1 cellular context compared by ENCODE assay signal in the genomic region with DNA sequence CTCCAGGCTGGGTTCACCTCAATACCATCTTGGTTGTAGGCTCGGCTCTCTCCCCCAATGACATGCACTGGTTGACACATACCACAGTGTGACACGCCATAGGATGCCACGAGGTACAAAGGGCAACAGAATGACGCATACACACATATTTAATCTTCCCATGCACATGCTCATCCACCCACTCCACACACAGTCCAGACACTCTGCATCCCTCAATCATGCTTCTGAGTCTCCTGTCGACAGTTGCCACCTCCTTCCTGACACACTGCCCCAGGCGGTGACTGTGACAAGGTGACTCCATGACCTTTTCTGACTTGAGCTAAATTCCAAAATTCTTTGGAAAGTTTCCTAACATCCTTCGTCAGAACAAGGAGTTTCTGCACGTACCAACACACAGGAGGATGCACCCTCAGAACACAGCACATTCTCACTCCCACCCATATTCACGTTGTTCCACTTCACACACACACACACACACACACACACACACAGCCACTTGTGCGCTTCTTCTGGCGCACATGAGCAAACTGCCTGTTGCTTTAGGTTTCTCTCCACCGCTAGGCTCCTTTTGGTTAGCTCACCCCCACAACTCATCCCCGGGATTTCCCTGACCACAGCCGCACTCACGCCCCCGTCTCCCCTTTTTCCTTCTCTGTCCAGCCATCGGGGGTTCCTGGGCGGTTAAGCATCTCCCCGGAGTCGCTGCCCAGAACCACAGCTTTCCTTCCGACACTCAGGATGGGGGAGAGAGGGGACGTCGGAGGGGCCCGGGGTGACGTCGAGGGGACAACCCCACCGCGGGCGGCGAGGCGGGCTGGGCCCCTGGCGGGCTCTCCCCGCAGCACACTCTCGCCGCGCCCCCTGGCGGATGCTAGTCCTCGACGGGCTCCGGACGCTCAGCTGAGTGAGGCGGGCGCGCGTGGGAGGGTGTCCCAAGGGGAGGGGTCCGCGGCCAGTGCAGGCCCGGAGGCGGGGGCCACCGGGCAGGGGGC.
A peak's percentile ranks its signal among the peaks of the same experiment; 100 is the strongest.
TF ChIP-seq lines count a peak whose summit lies in the region.

No MANE protein-coding gene starts in this region.

TF ChIP-seq in K562, 482 proteins besides CTCF, POLR2A, EP300 and RAD21 (continues in another document):
- TF ChIP-seq ZFP36 (IDR thresholded peaks at IDR 0.05; ENCODE audit: low read depth, low read length, partially characterized antibody), result no peak
- TF ChIP-seq, protein P1, sequence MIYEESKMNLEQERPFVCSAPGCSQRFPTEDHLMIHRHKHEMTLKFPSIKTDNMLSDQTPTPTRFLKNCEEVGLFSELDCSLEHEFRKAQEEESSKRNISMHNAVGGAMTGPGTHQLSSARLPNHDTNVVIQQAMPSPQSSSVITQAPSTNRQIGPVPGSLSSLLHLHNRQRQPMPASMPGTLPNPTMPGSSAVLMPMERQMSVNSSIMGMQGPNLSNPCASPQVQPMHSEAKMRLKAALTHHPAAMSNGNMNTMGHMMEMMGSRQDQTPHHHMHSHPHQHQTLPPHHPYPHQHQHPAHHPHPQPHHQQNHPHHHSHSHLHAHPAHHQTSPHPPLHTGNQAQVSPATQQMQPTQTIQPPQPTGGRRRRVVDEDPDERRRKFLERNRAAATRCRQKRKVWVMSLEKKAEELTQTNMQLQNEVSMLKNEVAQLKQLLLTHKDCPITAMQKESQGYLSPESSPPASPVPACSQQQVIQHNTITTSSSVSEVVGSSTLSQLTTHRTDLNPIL (CRISPR knock-in tag; IDR thresholded peaks at IDR 0.05), result no peak
- TF ChIP-seq CBFA2T2 (conservative IDR thresholded peaks at IDR 0.05), result peak; percentile 37
- TF ChIP-seq ZBTB1 (CRISPR knock-in tag; IDR thresholded peaks at IDR 0.05; ENCODE audit: borderline replicate concordance, low read depth), result no peak
- TF ChIP-seq RB1 (IDR thresholded peaks at IDR 0.05; ENCODE audit: low read depth), result peak; percentile 77
- TF ChIP-seq BCOR (IDR thresholded peaks at IDR 0.05), result no peak
- no peak for TF ChIP-seq TEAD1 (CRISPR knock-in tag; IDR thresholded peaks at IDR 0.05)
- TF ChIP-seq SAFB2 (IDR thresholded peaks at IDR 0.05; ENCODE audit: borderline replicate concordance, low read depth, low read length, severe bottlenecking), result no peak
- TF ChIP-seq CREM (IDR thresholded peaks at IDR 0.05; ENCODE audit: low read depth), result no peak
- TF ChIP-seq, protein P2, sequence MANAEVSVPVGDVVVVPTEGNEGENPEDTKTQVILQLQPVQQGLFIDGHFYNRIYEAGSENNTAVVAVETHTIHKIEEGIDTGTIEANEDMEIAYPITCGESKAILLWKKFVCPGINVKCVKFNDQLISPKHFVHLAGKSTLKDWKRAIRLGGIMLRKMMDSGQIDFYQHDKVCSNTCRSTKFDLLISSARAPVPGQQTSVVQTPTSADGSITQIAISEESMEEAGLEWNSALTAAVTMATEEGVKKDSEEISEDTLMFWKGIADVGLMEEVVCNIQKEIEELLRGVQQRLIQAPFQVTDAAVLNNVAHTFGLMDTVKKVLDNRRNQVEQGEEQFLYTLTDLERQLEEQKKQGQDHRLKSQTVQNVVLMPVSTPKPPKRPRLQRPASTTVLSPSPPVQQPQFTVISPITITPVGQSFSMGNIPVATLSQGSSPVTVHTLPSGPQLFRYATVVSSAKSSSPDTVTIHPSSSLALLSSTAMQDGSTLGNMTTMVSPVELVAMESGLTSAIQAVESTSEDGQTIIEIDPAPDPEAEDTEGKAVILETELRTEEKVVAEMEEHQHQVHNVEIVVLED (CRISPR knock-in tag; IDR thresholded peaks at IDR 0.05), result no peak
- TF ChIP-seq POLR2G (IDR thresholded peaks at IDR 0.05; ENCODE audit: low read depth, low read length), result no peak
- TF ChIP-seq, protein P3, sequence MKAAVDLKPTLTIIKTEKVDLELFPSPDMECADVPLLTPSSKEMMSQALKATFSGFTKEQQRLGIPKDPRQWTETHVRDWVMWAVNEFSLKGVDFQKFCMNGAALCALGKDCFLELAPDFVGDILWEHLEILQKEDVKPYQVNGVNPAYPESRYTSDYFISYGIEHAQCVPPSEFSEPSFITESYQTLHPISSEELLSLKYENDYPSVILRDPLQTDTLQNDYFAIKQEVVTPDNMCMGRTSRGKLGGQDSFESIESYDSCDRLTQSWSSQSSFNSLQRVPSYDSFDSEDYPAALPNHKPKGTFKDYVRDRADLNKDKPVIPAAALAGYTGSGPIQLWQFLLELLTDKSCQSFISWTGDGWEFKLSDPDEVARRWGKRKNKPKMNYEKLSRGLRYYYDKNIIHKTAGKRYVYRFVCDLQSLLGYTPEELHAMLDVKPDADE (conservative IDR thresholded peaks at IDR 0.05; ENCODE audit: control insufficient read depth, low read depth, low read length), result no peak; the same call in 1 of the 2 replicates
- TF ChIP-seq L3MBTL2 (IDR thresholded peaks at IDR 0.05), result peak; percentile 89
- TF ChIP-seq, protein P4, sequence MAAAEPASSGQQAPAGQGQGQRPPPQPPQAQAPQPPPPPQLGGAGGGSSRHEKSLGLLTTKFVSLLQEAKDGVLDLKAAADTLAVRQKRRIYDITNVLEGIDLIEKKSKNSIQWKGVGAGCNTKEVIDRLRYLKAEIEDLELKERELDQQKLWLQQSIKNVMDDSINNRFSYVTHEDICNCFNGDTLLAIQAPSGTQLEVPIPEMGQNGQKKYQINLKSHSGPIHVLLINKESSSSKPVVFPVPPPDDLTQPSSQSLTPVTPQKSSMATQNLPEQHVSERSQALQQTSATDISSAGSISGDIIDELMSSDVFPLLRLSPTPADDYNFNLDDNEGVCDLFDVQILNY (CRISPR knock-in tag; IDR thresholded peaks at IDR 0.05), result 0 out of 2 replicates have a peak, but pooled peaks have one; percentile 28
- TF ChIP-seq, protein P5, sequence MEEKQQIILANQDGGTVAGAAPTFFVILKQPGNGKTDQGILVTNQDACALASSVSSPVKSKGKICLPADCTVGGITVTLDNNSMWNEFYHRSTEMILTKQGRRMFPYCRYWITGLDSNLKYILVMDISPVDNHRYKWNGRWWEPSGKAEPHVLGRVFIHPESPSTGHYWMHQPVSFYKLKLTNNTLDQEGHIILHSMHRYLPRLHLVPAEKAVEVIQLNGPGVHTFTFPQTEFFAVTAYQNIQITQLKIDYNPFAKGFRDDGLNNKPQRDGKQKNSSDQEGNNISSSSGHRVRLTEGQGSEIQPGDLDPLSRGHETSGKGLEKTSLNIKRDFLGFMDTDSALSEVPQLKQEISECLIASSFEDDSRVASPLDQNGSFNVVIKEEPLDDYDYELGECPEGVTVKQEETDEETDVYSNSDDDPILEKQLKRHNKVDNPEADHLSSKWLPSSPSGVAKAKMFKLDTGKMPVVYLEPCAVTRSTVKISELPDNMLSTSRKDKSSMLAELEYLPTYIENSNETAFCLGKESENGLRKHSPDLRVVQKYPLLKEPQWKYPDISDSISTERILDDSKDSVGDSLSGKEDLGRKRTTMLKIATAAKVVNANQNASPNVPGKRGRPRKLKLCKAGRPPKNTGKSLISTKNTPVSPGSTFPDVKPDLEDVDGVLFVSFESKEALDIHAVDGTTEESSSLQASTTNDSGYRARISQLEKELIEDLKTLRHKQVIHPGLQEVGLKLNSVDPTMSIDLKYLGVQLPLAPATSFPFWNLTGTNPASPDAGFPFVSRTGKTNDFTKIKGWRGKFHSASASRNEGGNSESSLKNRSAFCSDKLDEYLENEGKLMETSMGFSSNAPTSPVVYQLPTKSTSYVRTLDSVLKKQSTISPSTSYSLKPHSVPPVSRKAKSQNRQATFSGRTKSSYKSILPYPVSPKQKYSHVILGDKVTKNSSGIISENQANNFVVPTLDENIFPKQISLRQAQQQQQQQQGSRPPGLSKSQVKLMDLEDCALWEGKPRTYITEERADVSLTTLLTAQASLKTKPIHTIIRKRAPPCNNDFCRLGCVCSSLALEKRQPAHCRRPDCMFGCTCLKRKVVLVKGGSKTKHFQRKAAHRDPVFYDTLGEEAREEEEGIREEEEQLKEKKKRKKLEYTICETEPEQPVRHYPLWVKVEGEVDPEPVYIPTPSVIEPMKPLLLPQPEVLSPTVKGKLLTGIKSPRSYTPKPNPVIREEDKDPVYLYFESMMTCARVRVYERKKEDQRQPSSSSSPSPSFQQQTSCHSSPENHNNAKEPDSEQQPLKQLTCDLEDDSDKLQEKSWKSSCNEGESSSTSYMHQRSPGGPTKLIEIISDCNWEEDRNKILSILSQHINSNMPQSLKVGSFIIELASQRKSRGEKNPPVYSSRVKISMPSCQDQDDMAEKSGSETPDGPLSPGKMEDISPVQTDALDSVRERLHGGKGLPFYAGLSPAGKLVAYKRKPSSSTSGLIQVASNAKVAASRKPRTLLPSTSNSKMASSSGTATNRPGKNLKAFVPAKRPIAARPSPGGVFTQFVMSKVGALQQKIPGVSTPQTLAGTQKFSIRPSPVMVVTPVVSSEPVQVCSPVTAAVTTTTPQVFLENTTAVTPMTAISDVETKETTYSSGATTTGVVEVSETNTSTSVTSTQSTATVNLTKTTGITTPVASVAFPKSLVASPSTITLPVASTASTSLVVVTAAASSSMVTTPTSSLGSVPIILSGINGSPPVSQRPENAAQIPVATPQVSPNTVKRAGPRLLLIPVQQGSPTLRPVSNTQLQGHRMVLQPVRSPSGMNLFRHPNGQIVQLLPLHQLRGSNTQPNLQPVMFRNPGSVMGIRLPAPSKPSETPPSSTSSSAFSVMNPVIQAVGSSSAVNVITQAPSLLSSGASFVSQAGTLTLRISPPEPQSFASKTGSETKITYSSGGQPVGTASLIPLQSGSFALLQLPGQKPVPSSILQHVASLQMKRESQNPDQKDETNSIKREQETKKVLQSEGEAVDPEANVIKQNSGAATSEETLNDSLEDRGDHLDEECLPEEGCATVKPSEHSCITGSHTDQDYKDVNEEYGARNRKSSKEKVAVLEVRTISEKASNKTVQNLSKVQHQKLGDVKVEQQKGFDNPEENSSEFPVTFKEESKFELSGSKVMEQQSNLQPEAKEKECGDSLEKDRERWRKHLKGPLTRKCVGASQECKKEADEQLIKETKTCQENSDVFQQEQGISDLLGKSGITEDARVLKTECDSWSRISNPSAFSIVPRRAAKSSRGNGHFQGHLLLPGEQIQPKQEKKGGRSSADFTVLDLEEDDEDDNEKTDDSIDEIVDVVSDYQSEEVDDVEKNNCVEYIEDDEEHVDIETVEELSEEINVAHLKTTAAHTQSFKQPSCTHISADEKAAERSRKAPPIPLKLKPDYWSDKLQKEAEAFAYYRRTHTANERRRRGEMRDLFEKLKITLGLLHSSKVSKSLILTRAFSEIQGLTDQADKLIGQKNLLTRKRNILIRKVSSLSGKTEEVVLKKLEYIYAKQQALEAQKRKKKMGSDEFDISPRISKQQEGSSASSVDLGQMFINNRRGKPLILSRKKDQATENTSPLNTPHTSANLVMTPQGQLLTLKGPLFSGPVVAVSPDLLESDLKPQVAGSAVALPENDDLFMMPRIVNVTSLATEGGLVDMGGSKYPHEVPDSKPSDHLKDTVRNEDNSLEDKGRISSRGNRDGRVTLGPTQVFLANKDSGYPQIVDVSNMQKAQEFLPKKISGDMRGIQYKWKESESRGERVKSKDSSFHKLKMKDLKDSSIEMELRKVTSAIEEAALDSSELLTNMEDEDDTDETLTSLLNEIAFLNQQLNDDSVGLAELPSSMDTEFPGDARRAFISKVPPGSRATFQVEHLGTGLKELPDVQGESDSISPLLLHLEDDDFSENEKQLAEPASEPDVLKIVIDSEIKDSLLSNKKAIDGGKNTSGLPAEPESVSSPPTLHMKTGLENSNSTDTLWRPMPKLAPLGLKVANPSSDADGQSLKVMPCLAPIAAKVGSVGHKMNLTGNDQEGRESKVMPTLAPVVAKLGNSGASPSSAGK (IDR thresholded peaks at IDR 0.05), result peak; percentile 76
- no peak for TF ChIP-seq ZNF77 (CRISPR knock-in tag; IDR thresholded peaks at IDR 0.05)
- TF ChIP-seq CHD1 (IDR thresholded peaks at IDR 0.05; ENCODE audit: low read length), result no peak
- TF ChIP-seq, protein P6, sequence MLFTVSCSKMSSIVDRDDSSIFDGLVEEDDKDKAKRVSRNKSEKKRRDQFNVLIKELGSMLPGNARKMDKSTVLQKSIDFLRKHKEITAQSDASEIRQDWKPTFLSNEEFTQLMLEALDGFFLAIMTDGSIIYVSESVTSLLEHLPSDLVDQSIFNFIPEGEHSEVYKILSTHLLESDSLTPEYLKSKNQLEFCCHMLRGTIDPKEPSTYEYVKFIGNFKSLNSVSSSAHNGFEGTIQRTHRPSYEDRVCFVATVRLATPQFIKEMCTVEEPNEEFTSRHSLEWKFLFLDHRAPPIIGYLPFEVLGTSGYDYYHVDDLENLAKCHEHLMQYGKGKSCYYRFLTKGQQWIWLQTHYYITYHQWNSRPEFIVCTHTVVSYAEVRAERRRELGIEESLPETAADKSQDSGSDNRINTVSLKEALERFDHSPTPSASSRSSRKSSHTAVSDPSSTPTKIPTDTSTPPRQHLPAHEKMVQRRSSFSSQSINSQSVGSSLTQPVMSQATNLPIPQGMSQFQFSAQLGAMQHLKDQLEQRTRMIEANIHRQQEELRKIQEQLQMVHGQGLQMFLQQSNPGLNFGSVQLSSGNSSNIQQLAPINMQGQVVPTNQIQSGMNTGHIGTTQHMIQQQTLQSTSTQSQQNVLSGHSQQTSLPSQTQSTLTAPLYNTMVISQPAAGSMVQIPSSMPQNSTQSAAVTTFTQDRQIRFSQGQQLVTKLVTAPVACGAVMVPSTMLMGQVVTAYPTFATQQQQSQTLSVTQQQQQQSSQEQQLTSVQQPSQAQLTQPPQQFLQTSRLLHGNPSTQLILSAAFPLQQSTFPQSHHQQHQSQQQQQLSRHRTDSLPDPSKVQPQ (CRISPR knock-in tag; IDR thresholded peaks at IDR 0.05; ENCODE audit: borderline replicate concordance), result no peak
- TF ChIP-seq ZNF584 (CRISPR knock-in tag; IDR thresholded peaks at IDR 0.05; ENCODE audit: low read depth), result no peak
- TF ChIP-seq TCFL5 (CRISPR knock-in tag; conservative IDR thresholded peaks at IDR 0.05), result no peak
- TF ChIP-seq HNRNPH1 (optimal IDR thresholded peaks at IDR 0.05; ENCODE audit: low read depth, low read length), result no peak
- no peak for TF ChIP-seq GATAD2B (IDR thresholded peaks at IDR 0.05; ENCODE audit: borderline replicate concordance)
- peak; percentile 29; the same call in 1 of the 2 replicates for TF ChIP-seq CBX1 (IDR thresholded peaks at IDR 0.05; ENCODE audit: low read depth)
- TF ChIP-seq, protein P7, sequence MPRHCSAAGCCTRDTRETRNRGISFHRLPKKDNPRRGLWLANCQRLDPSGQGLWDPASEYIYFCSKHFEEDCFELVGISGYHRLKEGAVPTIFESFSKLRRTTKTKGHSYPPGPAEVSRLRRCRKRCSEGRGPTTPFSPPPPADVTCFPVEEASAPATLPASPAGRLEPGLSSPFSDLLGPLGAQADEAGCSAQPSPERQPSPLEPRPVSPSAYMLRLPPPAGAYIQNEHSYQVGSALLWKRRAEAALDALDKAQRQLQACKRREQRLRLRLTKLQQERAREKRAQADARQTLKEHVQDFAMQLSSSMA (CRISPR knock-in tag; IDR thresholded peaks at IDR 0.05), result no peak
- no peak for TF ChIP-seq MCM2 (IDR thresholded peaks at IDR 0.05; ENCODE audit: low read depth)
- TF ChIP-seq NCOA6 (IDR thresholded peaks at IDR 0.05), result peak; percentile 89
- TF ChIP-seq PCBP1 (IDR thresholded peaks at IDR 0.05; ENCODE audit: low read depth, low read length, poor library complexity, severe bottlenecking), result no peak
- TF ChIP-seq TBP (optimal IDR thresholded peaks at IDR 0.05; ENCODE audit: low read depth, low read length), result no peak
- TF ChIP-seq CBFB (CRISPR knock-in tag; IDR thresholded peaks at IDR 0.05), result no peak
- no peak for TF ChIP-seq FUS (optimal IDR thresholded peaks at IDR 0.05; ENCODE audit: low read depth, low read length)
- TF ChIP-seq, protein P8, sequence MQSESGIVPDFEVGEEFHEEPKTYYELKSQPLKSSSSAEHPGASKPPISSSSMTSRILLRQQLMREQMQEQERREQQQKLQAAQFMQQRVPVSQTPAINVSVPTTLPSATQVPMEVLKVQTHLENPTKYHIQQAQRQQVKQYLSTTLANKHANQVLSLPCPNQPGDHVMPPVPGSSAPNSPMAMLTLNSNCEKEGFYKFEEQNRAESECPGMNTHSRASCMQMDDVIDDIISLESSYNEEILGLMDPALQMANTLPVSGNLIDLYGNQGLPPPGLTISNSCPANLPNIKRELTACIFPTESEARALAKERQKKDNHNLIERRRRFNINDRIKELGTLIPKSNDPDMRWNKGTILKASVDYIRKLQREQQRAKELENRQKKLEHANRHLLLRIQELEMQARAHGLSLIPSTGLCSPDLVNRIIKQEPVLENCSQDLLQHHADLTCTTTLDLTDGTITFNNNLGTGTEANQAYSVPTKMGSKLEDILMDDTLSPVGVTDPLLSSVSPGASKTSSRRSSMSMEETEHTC (IDR thresholded peaks at IDR 0.05), result no peak
